ENCODE assay signal across 8 cellular contexts in genomic region chr2:24048662-24049484, GRCh38. TPM values are rescaled to one million over a fixed set of nuclear protein-coding genes. Genes with fewer than 3 reads are reported as not detected.
DNase-seq lines count a peak whose midpoint lies in the region; ATAC-seq and TF ChIP-seq lines count a peak whose summit lies in the region.

No MANE protein-coding gene starts in this region.

- H3K27me3 ChIP-seq in RWPE2 (ENCODE audit: insufficient read depth, poor library complexity, severe bottlenecking) (no peaks in the 10 kb centered on the region), upper lobe of right lung (no peaks in the 10 kb centered on the region)

- H3K27ac Mint-ChIP-seq in activated T-cell treated with anti-CD3 and anti-CD28 coated beads, Interleukin-2, amount 50 U/mL, for 72 hours, result peak overlapping the region; percentile 43
- H3K27ac Mint-ChIP-seq in activated T-cell treated with anti-CD3 and anti-CD28 coated beads, Interleukin-2, amount 50 U/mL, for 24 hours, result no peak overlapping the region

- ATAC-seq in activated T-cell treated with anti-CD3 and anti-CD28 coated beads, Interleukin-2, amount 50 U/mL, for 72 hours (replicated peaks in 1 of 2), result no peak
- ATAC-seq in RWPE2 (ENCODE audit: low read depth) (no peak), upper lobe of right lung (no peak), HG03025 (IDR thresholded peaks at IDR 0.05; ENCODE audit: low FRiP score, unreplicated experiment) (no peak), HG02798 (IDR thresholded peaks at IDR 0.05; ENCODE audit: poor library complexity, unreplicated experiment) (no peak)

- intact Hi-C loops in upper lobe of right lung (cut with DNase I), result no loop called here

- no peak overlapping the region for H3K4me3 Mint-ChIP-seq in activated T-cell treated with anti-CD3 and anti-CD28 coated beads, Interleukin-2, amount 50 U/mL, for 72 hours
- H3K4me3 Mint-ChIP-seq in activated T-cell treated with anti-CD3 and anti-CD28 coated beads, Interleukin-2, amount 50 U/mL, for 24 hours, result no peak overlapping the region

- H3K27ac ChIP-seq in RWPE2 (ENCODE audit: poor library complexity, severe bottlenecking) (no peak overlapping the region), upper lobe of right lung (no peak overlapping the region)

- H3K4me1 Mint-ChIP-seq in activated T-cell treated with anti-CD3 and anti-CD28 coated beads, Interleukin-2, amount 50 U/mL, for 72 hours (ENCODE audit: low read depth), result peaks cover 32% of the 10 kb centered on the region
- H3K4me1 Mint-ChIP-seq in activated T-cell treated with anti-CD3 and anti-CD28 coated beads, Interleukin-2, amount 50 U/mL, for 24 hours (ENCODE audit: low read depth), result peaks cover 22% of the 10 kb centered on the region

- H3K4me3 ChIP-seq in RWPE2 (ENCODE audit: severe bottlenecking), result peak overlapping the region; percentile 48
- H3K4me3 ChIP-seq in iPS-11a (ENCODE audit: low read depth, low read length), result peak overlapping the region; percentile 21
- peak overlapping the region; percentile 78 for H3K4me3 ChIP-seq in upper lobe of right lung

- TF ChIP-seq CTCF in RWPE2 (IDR thresholded peaks at IDR 0.05; ENCODE audit: poor library complexity, severe bottlenecking) (no peak), upper lobe of right lung (IDR thresholded peaks at IDR 0.05) (no peak)

- H3K36me3 ChIP-seq in RWPE2 (ENCODE audit: low read depth) (no peaks in the 10 kb centered on the region), upper lobe of right lung (no peaks in the 10 kb centered on the region)

- no peaks in the 10 kb centered on the region for H3K9me3 ChIP-seq in RWPE2 (ENCODE audit: severe bottlenecking)
- H3K9me3 ChIP-seq in upper lobe of right lung, result no peaks in the 10 kb centered on the region

- H3K4me1 ChIP-seq in RWPE2 (ENCODE audit: insufficient read depth, poor library complexity, severe bottlenecking), result peaks cover 7% of the 10 kb centered on the region
- H3K4me1 ChIP-seq in upper lobe of right lung, result peaks cover 17% of the 10 kb centered on the region

- H3K36me3 Mint-ChIP-seq in activated T-cell treated with anti-CD3 and anti-CD28 coated beads, Interleukin-2, amount 50 U/mL, for 72 hours (ENCODE audit: insufficient read depth in 2 of 2), result peaks cover 1 to 4% of the 10 kb centered on the region in 2 donors
- peaks cover 5% of the 10 kb centered on the region for H3K36me3 Mint-ChIP-seq in activated T-cell treated with anti-CD3 and anti-CD28 coated beads, Interleukin-2, amount 50 U/mL, for 24 hours (ENCODE audit: low read depth)

- H3K9me3 Mint-ChIP-seq in activated T-cell treated with anti-CD3 and anti-CD28 coated beads, Interleukin-2, amount 50 U/mL, for 72 hours, result no peaks in the 10 kb centered on the region
- H3K9me3 Mint-ChIP-seq in activated T-cell treated with anti-CD3 and anti-CD28 coated beads, Interleukin-2, amount 50 U/mL, for 24 hours, result no peaks in the 10 kb centered on the region

- no peak for DNase-seq in activated T-cell treated with anti-CD3 and anti-CD28 coated beads, Interleukin-2, amount 50 U/mL, for 72 hours
- DNase-seq in activated T-cell treated with anti-CD3 and anti-CD28 coated beads, Interleukin-2, amount 50 U/mL, for 24 hours, result no peak
- DNase-seq in RWPE2 (ENCODE audit: low spot score) (no peak), upper lobe of right lung (no peak), HT-29 (ENCODE audit: low spot score) (no peak)

- no peaks in the 10 kb centered on the region for H3K27me3 Mint-ChIP-seq in activated T-cell treated with anti-CD3 and anti-CD28 coated beads, Interleukin-2, amount 50 U/mL, for 72 hours (ENCODE audit: low read depth)
- peaks cover 9% of the 10 kb centered on the region for H3K27me3 Mint-ChIP-seq in activated T-cell treated with anti-CD3 and anti-CD28 coated beads, Interleukin-2, amount 50 U/mL, for 24 hours

RNA-seq across cellular contexts. Expression of gene FKBP1B, which starts 0.7 kb away (rescaled TPM):
- total RNA-seq in activated T-cell treated with anti-CD3 and anti-CD28 coated beads, Interleukin-2, amount 50 U/mL, for 72 hours, result 1 to 10 TPM; 2.2 to 4.2 TPM
- 13.2 TPM for total RNA-seq in upper lobe of right lung
- total RNA-seq in HT-29 (2014; rRNA removed; shearing (Covaris generic)), result not detected in 2 replicates

RNA-seq across cellular contexts. Expression of gene WDCP, which starts 1.7 kb away (rescaled TPM):
- total RNA-seq in activated T-cell treated with anti-CD3 and anti-CD28 coated beads, Interleukin-2, amount 50 U/mL, for 72 hours, result 10 to 100 TPM; 14.9 to 17.7 TPM
- total RNA-seq in upper lobe of right lung, result 9.3 TPM
- total RNA-seq in HT-29 (2014; rRNA removed; shearing (Covaris generic)), result 2.7 and 6.4 TPM in 2 replicates

RNA-seq across cellular contexts. Expression of gene SF3B6, which starts 27.3 kb away (rescaled TPM):
- total RNA-seq in activated T-cell treated with anti-CD3 and anti-CD28 coated beads, Interleukin-2, amount 50 U/mL, for 72 hours, result 100 to 1,000 TPM; 110 to 115 TPM
- 55.2 TPM for total RNA-seq in upper lobe of right lung
- total RNA-seq in HT-29 (2014; rRNA removed; shearing (Covaris generic)), result 112 and 128 TPM in 2 replicates

RNA-seq across cellular contexts. Expression of gene TP53I3, which starts 35.8 kb away (rescaled TPM):
- 1 to 10 TPM; 1.8 to 4.0 TPM for total RNA-seq in activated T-cell treated with anti-CD3 and anti-CD28 coated beads, Interleukin-2, amount 50 U/mL, for 72 hours
- 44.3 TPM for total RNA-seq in upper lobe of right lung
- total RNA-seq in HT-29 (2014; rRNA removed; shearing (Covaris generic)), result 28.7 and 28.9 TPM in 2 replicates

RNA-seq across cellular contexts. Expression of gene MFSD2B, which starts 39.0 kb away (rescaled TPM):
- under 1 TPM; 0.24 to 0.35 TPM for total RNA-seq in activated T-cell treated with anti-CD3 and anti-CD28 coated beads, Interleukin-2, amount 50 U/mL, for 72 hours
- 0.35 TPM for total RNA-seq in upper lobe of right lung
- total RNA-seq in HT-29 (2014; rRNA removed; shearing (Covaris generic)), result not detected in 2 replicates

Comparison
In these comparisons a context has a peak if more than half of its experiments do, and no peak if none do; other contexts are left out.
1. H3K4me3 ChIP-seq: peak in every context shown above with its lines; median percentile 78 in upper lobe of right lung; 48 in RWPE2; 21 in iPS-11a.